ENCODE assay signal across 8 cellular contexts in genomic region chr22:32050678-32051515, GRCh38. TPM values are rescaled to one million over a fixed set of nuclear protein-coding genes. Genes with fewer than 3 reads are reported as not detected.
DNase-seq lines count a peak whose midpoint lies in the region; ATAC-seq and TF ChIP-seq lines count a peak whose summit lies in the region.

No MANE protein-coding gene starts in this region.

- in situ Hi-C loops in KBM-7 (cut with MboI; ENCODE audit: low pct_unique_long_range_greater_than_20kb, low sequenced_read_pairs): no loop called here

- TF ChIP-seq POLR2A in uterus (IDR thresholded peaks at IDR 0.05): no peak

- no peaks in the 10 kb centered on the region for H3K9me3 ChIP-seq in uterus

- no peak overlapping the region for H3K4me3 ChIP-seq in uterus

- peak; percentile 76 for ATAC-seq in GM19035 (IDR thresholded peaks at IDR 0.05; ENCODE audit: unreplicated experiment)

- TF ChIP-seq CTCF in uterus (IDR thresholded peaks at IDR 0.05): no peak

- intact Hi-C loops in uterus (cut with DNase I; ENCODE audit: low total_unique reads): no loop called here

- H3K27ac ChIP-seq in uterus: no peak overlapping the region

- H3K36me3 ChIP-seq in uterus: no peaks in the 10 kb centered on the region

- H3K27me3 ChIP-seq in uterus: no peaks in the 10 kb centered on the region

- H3K4me1 ChIP-seq in uterus: no peaks in the 10 kb centered on the region

- DNase-seq in NCI-H2171 treated with DMSO at 0.1 percent for 48 hours (lab: John Stamatoyannopoulos, UW) (peak; percentile 90), activated T-cell treated with anti-CD3 and anti-CD28 coated beads for 4 hours (peak; percentile 3), glomerular visceral epithelial cell (ENCODE audit: extremely low spot score) (peak; percentile 76), uterus (no peak), KBM-7 (no peak), germinal center (ENCODE audit: low spot score) (no peak)
- DNase-seq in stimulated activated CD4-positive, alpha-beta T cell treated with anti-CD3 and anti-CD28 coated beads, Interleukin-2, amount 100 ng/mL, for 24 hours: peak; percentile 67 to 68

RNA-seq across cellular contexts. Expression of gene SLC5A1, which starts 7.8 kb away (rescaled TPM):
- under 1 TPM in 2 of 4 donors, not detected in 2; 0.14 to 0.59 TPM for total RNA-seq in uterus

Comparison
In these comparisons a context has a peak if more than half of its experiments do, and no peak if none do; other contexts are left out.
1. DNase-seq: peak in NCI-H2171 treated with DMSO at 0.1 percent for 48 hours (single experiment), activated T-cell treated with anti-CD3 and anti-CD28 coated beads for 4 hours (single experiment), glomerular visceral epithelial cell (single experiment) and stimulated activated CD4-positive, alpha-beta T cell treated with anti-CD3 and anti-CD28 coated beads, Interleukin-2, amount 100 ng/mL, for 24 hours (2 of 2); none in uterus (0 of 2), KBM-7 (single experiment) and germinal center (single experiment).